In the genomic region with DNA sequence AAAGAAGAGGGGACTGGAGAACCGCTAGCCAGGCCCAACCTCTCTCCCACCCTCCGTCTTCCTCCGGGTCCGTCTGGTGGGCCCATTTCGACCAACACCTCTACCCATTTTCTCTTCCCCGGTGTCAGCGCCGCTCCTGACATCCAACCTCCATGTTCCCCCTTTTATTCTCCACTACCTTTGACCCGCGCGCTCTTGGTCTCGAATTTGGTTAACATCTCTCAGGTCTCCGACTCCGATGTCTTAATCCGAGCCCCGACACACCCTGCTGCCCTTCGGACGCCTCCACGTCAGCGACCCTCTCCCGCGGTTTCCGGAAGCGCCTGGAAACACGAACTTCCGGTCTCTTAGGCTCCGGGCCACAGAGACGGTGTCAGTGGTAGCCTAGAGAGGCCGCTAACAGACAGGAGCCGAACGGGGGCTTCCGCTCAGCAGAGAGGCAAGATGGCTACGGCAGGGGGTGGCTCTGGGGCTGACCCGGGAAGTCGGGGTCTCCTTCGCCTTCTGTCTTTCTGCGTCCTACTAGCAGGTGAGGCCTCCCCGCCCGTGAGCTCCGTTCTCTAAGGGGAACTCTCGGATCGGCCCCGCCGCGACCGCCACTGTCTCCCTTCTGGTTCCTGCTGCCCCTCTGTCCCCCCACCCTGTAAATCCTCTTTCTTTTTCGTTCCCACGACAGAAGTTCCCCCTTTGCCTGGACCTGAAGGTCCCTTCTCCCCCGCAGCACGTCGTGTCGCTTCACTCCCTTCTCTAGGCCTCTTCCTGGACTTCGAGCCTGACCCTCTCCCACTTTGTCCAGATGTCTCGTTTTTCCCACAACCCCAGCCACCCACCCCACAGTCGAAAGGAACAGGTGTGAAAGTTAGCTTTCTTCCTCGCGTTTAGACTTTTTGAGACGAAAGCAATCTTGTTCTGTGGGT, we compare ENCODE assay signal across 8 cellular contexts. TPM values are rescaled to one million over a fixed set of nuclear protein-coding genes. Genes with fewer than 3 reads are reported as not detected.
DNase-seq lines count a peak whose midpoint lies in the region; ATAC-seq and TF ChIP-seq lines count a peak whose summit lies in the region.

A gene (minus strand): TSS at position 298 of the 917 bp plus-strand sequence. CDS start 80 bp downstream, at position 218.
A gene (plus strand): TSS at position 431 of the 917 bp plus-strand sequence. CDS start 14 bp downstream, at position 445.

- H3K27me3 ChIP-seq in colonic mucosa (no peaks in the 10 kb centered on the region), layer of hippocampus (ENCODE audit: control insufficient read depth, insufficient read depth, low read length) (no peaks in the 10 kb centered on the region)

- H3K27ac ChIP-seq in colonic mucosa (peak within 1 kb of the TSS; percentile 73), layer of hippocampus (ENCODE audit: low read depth, low read length) (peak within 1 kb of the TSS; percentile 83)

- peaks cover 9% of the 10 kb centered on the region for H3K4me1 ChIP-seq in colonic mucosa

- no peak for TF ChIP-seq CTCF in colonic mucosa (IDR thresholded peaks at IDR 0.05)

- H3K36me3 ChIP-seq in colonic mucosa, result peaks cover 7% of the 10 kb centered on the region

- intact Hi-C loops in colonic mucosa (cut with DNase I), result no loop called here

- ATAC-seq in HG03457 (IDR thresholded peaks at IDR 0.05; ENCODE audit: unreplicated experiment), result peak; percentile 88

- no peaks in the 10 kb centered on the region for H3K9me3 ChIP-seq in colonic mucosa

- H3K9ac ChIP-seq in colonic mucosa (ENCODE audit: low read depth in 2 of 2, low read length in 2 of 2), result peak within 1 kb of the TSS; percentile 92 to 97

- peak; percentile 93 for DNase-seq in Ammon's horn (ENCODE audit: low spot score)
- peak; percentile 81 for DNase-seq in GM19238 (ENCODE audit: insufficient read length, low spot score)
- DNase-seq in NCI-H526 (lab: John Stamatoyannopoulos, UW), result peak; percentile 96 to 99
- peak; percentile 93 for DNase-seq in activated CD4-positive, alpha-beta T cell treated with anti-CD3 and anti-CD28 coated beads for 48 hours
- peak; percentile 96 for DNase-seq in colonic mucosa
- DNase-seq in stimulated activated CD4-positive, alpha-beta T cell treated with anti-CD3 and anti-CD28 coated beads, Interleukin-1b, Interleukin-23, amount 100 ng/mL, for 4 hours (ENCODE audit: low read depth in 2 of 2), result peak; percentile 76 to 78

- H3K4me3 ChIP-seq in colonic mucosa, result peak within 1 kb of the TSS; percentile 88

RNA-seq across cellular contexts. Expression of the first gene that starts in this region (rescaled TPM):
- 100 to 1,000 TPM; 154 to 163 TPM for total RNA-seq in colonic mucosa

RNA-seq across cellular contexts. Expression of the second gene that starts in this region (rescaled TPM):
- 10 to 100 TPM; 83.5 to 88.0 TPM for total RNA-seq in colonic mucosa

Comparison
In these comparisons a context has a peak if more than half of its experiments do, and no peak if none do; other contexts are left out.
1. Peak in every context shown above with its lines: DNase-seq, ATAC-seq, H3K4me3 ChIP-seq and H3K27ac ChIP-seq.